ENCODE assay signal across 8 cellular contexts in the genomic region with DNA sequence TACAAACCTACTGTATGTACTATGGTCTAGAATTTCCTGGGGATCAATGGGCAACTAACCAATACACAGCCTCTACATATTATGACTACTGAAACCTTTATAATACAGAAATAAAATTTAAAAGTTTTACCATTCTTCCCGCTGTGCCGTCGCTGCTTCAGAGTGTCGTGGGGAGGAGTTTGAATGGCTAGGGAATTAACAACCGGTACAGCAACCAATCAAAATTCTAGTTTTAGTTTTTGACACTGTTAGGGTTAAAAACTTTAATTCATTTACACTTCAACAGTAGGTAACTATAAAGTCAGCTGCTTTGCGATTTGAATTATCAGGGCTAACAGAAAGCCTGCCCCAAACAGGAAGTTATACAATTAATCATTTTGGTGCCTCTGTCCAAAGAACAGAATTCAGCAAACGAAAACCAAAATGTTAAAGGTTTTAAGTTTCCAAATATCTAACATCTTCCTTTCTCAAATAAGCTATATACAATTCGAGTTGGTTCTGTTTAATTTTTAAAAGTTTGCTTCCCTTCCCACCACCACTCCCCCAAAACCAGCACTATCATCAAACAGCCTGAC. TPM values are rescaled to one million over a fixed set of nuclear protein-coding genes. Genes with fewer than 3 reads are reported as not detected.
A peak's percentile ranks its signal among the peaks of the same experiment; 100 is the strongest.
DNase-seq lines count a peak whose midpoint lies in the region; ATAC-seq lines count a peak whose summit lies in the region.

No MANE protein-coding gene starts in this region.

- no peak for DNase-seq in activated CD8-positive, alpha-beta memory T cell treated with anti-CD3 and anti-CD28 coated beads, Interleukin-2, amount 10 ng/mL, durations not matched to agents 7 days and 5 days
- no peak for DNase-seq in activated CD8-positive, alpha-beta memory T cell treated with anti-CD3 and anti-CD28 coated beads, Interleukin-2, amount 50 U/mL, for 48 hours
- DNase-seq in activated CD4-positive, alpha-beta memory T cell treated with anti-CD3 and anti-CD28 coated beads for 36 hours, result no peak
- no peak for DNase-seq in stimulated activated naive CD8-positive, alpha-beta T cell treated with anti-CD3 and anti-CD28 coated beads, Interleukin-15, amount 100 ng/mL, for 72 hours
- DNase-seq in NCI-H526 treated with DMSO at 0.1 percent for 48 hours (lab: John Stamatoyannopoulos, UW), result no peak
- no peak for DNase-seq in dedifferentiated amniotic fluid mesenchymal stem cell (ENCODE audit: extremely low spot score)

- H3K36me3 Mint-ChIP-seq in activated CD8-positive, alpha-beta memory T cell treated with anti-CD3 and anti-CD28 coated beads, Interleukin-2, amount 10 ng/mL, durations not matched to agents 7 days and 5 days, result peaks cover 76% of the 10 kb centered on the region
- peaks cover 60% of the 10 kb centered on the region for H3K36me3 Mint-ChIP-seq in activated CD4-positive, alpha-beta memory T cell treated with anti-CD3 and anti-CD28 coated beads for 36 hours

- H3K9ac ChIP-seq in iPS-15b (ENCODE audit: low read depth, low read length), result peak overlapping the region; percentile 98

- H3K4me3 ChIP-seq in iPS-15b (ENCODE audit: low read depth, low read length), result peak overlapping the region; percentile 86

- H3K36me3 ChIP-seq in iPS-15b (ENCODE audit: control insufficient read depth, insufficient read depth, low read length), result no peaks in the 10 kb centered on the region

- CTCF ChIA-PET in activated CD8-positive, alpha-beta memory T cell treated with anti-CD3 and anti-CD28 coated beads, Interleukin-2, amount 10 ng/mL, durations not matched to agents 7 days and 5 days (lab: Charles Lee), result interaction anchor here (1.3 to 4.6 kb wide), 4 partner anchors 11 to 58 kb away, joined by 5 to 23 read pairs (median 10); partner anchors contain the start of gene HNRNPDL
- CTCF ChIA-PET in activated CD4-positive, alpha-beta memory T cell treated with anti-CD3 and anti-CD28 coated beads for 36 hours (lab: Charles Lee), result interaction anchor here (0.7 to 4.1 kb wide), 6 partner anchors 8 to 86 kb away, joined by 3 to 26 read pairs (median 8); no protein-coding TSS in a partner anchor

- H3K27ac Mint-ChIP-seq in activated CD8-positive, alpha-beta memory T cell treated with anti-CD3 and anti-CD28 coated beads, Interleukin-2, amount 10 ng/mL, durations not matched to agents 7 days and 5 days, result peak overlapping the region; percentile 100
- peak overlapping the region; percentile 97 for H3K27ac Mint-ChIP-seq in activated CD4-positive, alpha-beta memory T cell treated with anti-CD3 and anti-CD28 coated beads for 36 hours
- peak overlapping the region; percentile 59 to 96 for H3K27ac Mint-ChIP-seq in stimulated activated naive CD8-positive, alpha-beta T cell treated with anti-CD3 and anti-CD28 coated beads, Interleukin-15, amount 100 ng/mL, for 72 hours

- H3K4me1 Mint-ChIP-seq in activated CD8-positive, alpha-beta memory T cell treated with anti-CD3 and anti-CD28 coated beads, Interleukin-2, amount 10 ng/mL, durations not matched to agents 7 days and 5 days, result peaks cover 56% of the 10 kb centered on the region
- H3K4me1 Mint-ChIP-seq in activated CD4-positive, alpha-beta memory T cell treated with anti-CD3 and anti-CD28 coated beads for 36 hours (ENCODE audit: low read depth), result peaks cover 56% of the 10 kb centered on the region
- H3K4me1 Mint-ChIP-seq in stimulated activated naive CD8-positive, alpha-beta T cell treated with anti-CD3 and anti-CD28 coated beads, Interleukin-15, amount 100 ng/mL, for 72 hours, result peaks cover 50% of the 10 kb centered on the region

- no peaks in the 10 kb centered on the region for H3K27me3 Mint-ChIP-seq in activated CD8-positive, alpha-beta memory T cell treated with anti-CD3 and anti-CD28 coated beads, Interleukin-2, amount 10 ng/mL, durations not matched to agents 7 days and 5 days
- H3K27me3 Mint-ChIP-seq in activated CD4-positive, alpha-beta memory T cell treated with anti-CD3 and anti-CD28 coated beads for 36 hours, result no peaks in the 10 kb centered on the region
- no peaks in the 10 kb centered on the region for H3K27me3 Mint-ChIP-seq in stimulated activated naive CD8-positive, alpha-beta T cell treated with anti-CD3 and anti-CD28 coated beads, Interleukin-15, amount 100 ng/mL, for 72 hours

- peaks cover 14% of the 10 kb centered on the region for H3K4me1 ChIP-seq in iPS-15b (ENCODE audit: control insufficient read depth, insufficient read depth, low read length)

- no peaks in the 10 kb centered on the region for H3K27me3 ChIP-seq in iPS-15b (ENCODE audit: control insufficient read depth, insufficient read depth, low read length)

- POLR2A ChIA-PET in activated CD4-positive, alpha-beta memory T cell treated with anti-CD3 and anti-CD28 coated beads for 36 hours (lab: Charles Lee), result interaction anchor here (0.7 to 4.6 kb wide), 4 partner anchors 10 to 60 kb away, joined by 3 to 52 read pairs (median 14); partner anchors contain the start of gene HNRNPDL

- no peaks in the 10 kb centered on the region for H3K9me3 ChIP-seq in iPS-15b (ENCODE audit: control insufficient read depth, insufficient read depth, low read length)

- ATAC-seq in activated CD8-positive, alpha-beta memory T cell treated with anti-CD3 and anti-CD28 coated beads, Interleukin-2, amount 10 ng/mL, durations not matched to agents 7 days and 5 days, result no peak
- ATAC-seq in stimulated activated naive CD8-positive, alpha-beta T cell treated with anti-CD3 and anti-CD28 coated beads, Interleukin-15, amount 100 ng/mL, for 72 hours, result no peak
- no peak for ATAC-seq in GM18520 (IDR thresholded peaks at IDR 0.05; ENCODE audit: unreplicated experiment)

- peak overlapping the region; percentile 94 for H3K4me3 Mint-ChIP-seq in activated CD8-positive, alpha-beta memory T cell treated with anti-CD3 and anti-CD28 coated beads, Interleukin-2, amount 10 ng/mL, durations not matched to agents 7 days and 5 days
- H3K4me3 Mint-ChIP-seq in activated CD4-positive, alpha-beta memory T cell treated with anti-CD3 and anti-CD28 coated beads for 36 hours, result peak overlapping the region; percentile 97
- peak overlapping the region; percentile 90 to 92 for H3K4me3 Mint-ChIP-seq in stimulated activated naive CD8-positive, alpha-beta T cell treated with anti-CD3 and anti-CD28 coated beads, Interleukin-15, amount 100 ng/mL, for 72 hours

- intact Hi-C loops in activated CD4-positive, alpha-beta memory T cell treated with anti-CD3 and anti-CD28 coated beads for 36 hours (cut with micrococcal nuclease), result loop anchor here (5.0 to 10.0 kb wide), 2 partner anchors 493 to 911 kb away; partner anchors contain the start of gene COQ2

- no peaks in the 10 kb centered on the region for H3K9me3 Mint-ChIP-seq in activated CD8-positive, alpha-beta memory T cell treated with anti-CD3 and anti-CD28 coated beads, Interleukin-2, amount 10 ng/mL, durations not matched to agents 7 days and 5 days (ENCODE audit: low read depth)
- no peaks in the 10 kb centered on the region for H3K9me3 Mint-ChIP-seq in activated CD4-positive, alpha-beta memory T cell treated with anti-CD3 and anti-CD28 coated beads for 36 hours
- no peaks in the 10 kb centered on the region for H3K9me3 Mint-ChIP-seq in stimulated activated naive CD8-positive, alpha-beta T cell treated with anti-CD3 and anti-CD28 coated beads, Interleukin-15, amount 100 ng/mL, for 72 hours

RNA-seq across cellular contexts. Expression of gene HNRNPD, which starts 2.3 kb away (rescaled TPM):
- total RNA-seq in activated CD8-positive, alpha-beta memory T cell treated with anti-CD3 and anti-CD28 coated beads, Interleukin-2, amount 10 ng/mL, durations not matched to agents 7 days and 5 days, result 100 to 1,000 TPM; 385 to 421 TPM
- total RNA-seq in activated CD4-positive, alpha-beta memory T cell treated with anti-CD3 and anti-CD28 coated beads for 36 hours, result 100 to 1,000 TPM; 398 to 400 TPM

RNA-seq across cellular contexts. Expression of gene HNRNPDL, which starts 58.8 kb away (rescaled TPM):
- 100 to 1,000 TPM; 317 to 343 TPM for total RNA-seq in activated CD8-positive, alpha-beta memory T cell treated with anti-CD3 and anti-CD28 coated beads, Interleukin-2, amount 10 ng/mL, durations not matched to agents 7 days and 5 days
- total RNA-seq in activated CD4-positive, alpha-beta memory T cell treated with anti-CD3 and anti-CD28 coated beads for 36 hours, result 100 to 1,000 TPM; 264 to 277 TPM

RNA-seq across cellular contexts. Expression of gene ENOPH1, which starts 58.9 kb away (rescaled TPM):
- 10 to 100 TPM; 40.6 to 46.6 TPM for total RNA-seq in activated CD8-positive, alpha-beta memory T cell treated with anti-CD3 and anti-CD28 coated beads, Interleukin-2, amount 10 ng/mL, durations not matched to agents 7 days and 5 days
- total RNA-seq in activated CD4-positive, alpha-beta memory T cell treated with anti-CD3 and anti-CD28 coated beads for 36 hours, result 10 to 100 TPM; 69.2 to 70.8 TPM
